Comparison of ENCODE assay signal across 20 cellular contexts in the genomic region with DNA sequence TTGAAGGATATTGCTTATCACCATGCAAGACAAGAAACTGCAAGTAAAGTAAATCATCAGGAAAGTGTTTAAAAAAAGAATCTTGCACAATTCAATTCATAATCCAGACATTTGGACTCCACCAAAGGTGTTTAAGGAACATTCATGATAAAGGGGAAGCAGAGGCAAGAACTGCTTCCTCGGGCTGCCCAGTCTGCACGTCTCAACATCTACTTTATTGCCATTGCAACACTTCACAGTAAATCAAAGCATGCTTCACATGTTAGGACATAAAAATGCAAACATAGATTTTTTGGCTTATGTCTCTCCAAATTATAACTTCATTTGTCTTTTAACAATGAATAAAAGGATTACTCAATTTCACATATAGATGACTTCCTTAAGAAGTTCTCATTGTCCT. TPM values are rescaled to one million over a fixed set of nuclear protein-coding genes. Genes with fewer than 3 reads are reported as not detected.
DNase-seq lines count a peak whose midpoint lies in the region; FAIRE-seq and TF ChIP-seq lines count a peak whose summit lies in the region.
"Had no signal": no experiment of that assay in that cellular context is flagged by ENCODE, and none has a peak within 500 bp of the region (broad histone marks: within the 10 kb centered on the region; RNA-seq: fewer than 3 reads in every experiment).

No MANE protein-coding gene starts in this region.

- CTCF ChIA-PET in PC-9 (lab: Charles Lee), result no interaction called here
- CTCF ChIA-PET in endothelial cell of umbilical vein (lab: Charles Lee), result no interaction called here

- H3K27me3 Mint-ChIP-seq in HFFc6 (ENCODE audit: insufficient read depth), result no peaks in the 10 kb centered on the region
- H3K27me3 Mint-ChIP-seq in nephron (ENCODE audit: low read depth), result no peaks in the 10 kb centered on the region
- H3K27me3 Mint-ChIP-seq: CD8-positive, alpha-beta memory T cell had no signal

- H3K4me1 Mint-ChIP-seq in HFFc6 (ENCODE audit: low read depth) (peaks cover 78% of the 10 kb centered on the region), nephron (peaks cover 56% of the 10 kb centered on the region)
- H3K4me1 Mint-ChIP-seq: CD8-positive, alpha-beta memory T cell; stimulated activated effector memory CD8-positive, alpha-beta T cell treated with anti-CD3 and anti-CD28 coated beads, Interleukin-12 subunit alpha, Interleukin-12 subunit beta, amount 100 ng/mL, for 72 hours had no signal

- H3K27me3 ChIP-seq in PC-9 (ENCODE audit: insufficient read depth, low read depth) (no peaks in the 10 kb centered on the region), endothelial cell of umbilical vein (ENCODE audit: control insufficient read depth in 2 of 2, insufficient read depth in 2 of 2, low read length in 2 of 2) (no peaks in the 10 kb centered on the region)
- H3K27me3 ChIP-seq: esophagus squamous epithelium, Peyer's patch, right atrium auricular region had no signal

- dilution Hi-C loops in endothelial cell of umbilical vein (cut with MboI; ENCODE audit: extremely low pct_ligation_motif_present, low sequenced_read_pairs), result no loop called here

- no peaks in the 10 kb centered on the region for H3K9me1 ChIP-seq in endothelial cell of umbilical vein (replicated peaks; ENCODE audit: control insufficient read depth, extremely low read depth, insufficient read depth, low read length)

- TF ChIP-seq CTCF in HFFc6 (IDR thresholded peaks at IDR 0.05) (no peak), PC-9 (conservative IDR thresholded peaks at IDR 0.05) (no peak), endothelial cell of umbilical vein (IDR thresholded peaks at IDR 0.05; ENCODE audit: extremely low read depth in 1 of 2, insufficient read depth in 1 of 2, low read depth in 1 of 2, low read length in 2 of 2) (no peak), nephron (IDR thresholded peaks at IDR 0.05; ENCODE audit: unreplicated experiment in 3 of 3) (no peak)

- H3F3A ChIP-seq in PC-9 (ENCODE audit: insufficient read depth, low read depth), result peaks cover 25% of the 10 kb centered on the region

- peak overlapping the region; percentile 99 for H3K27ac ChIP-seq in PC-9
- peak overlapping the region; percentile 99 for H3K27ac ChIP-seq in endothelial cell of umbilical vein (ENCODE audit: insufficient read depth, low read depth, low read length)
- H3K27ac ChIP-seq: Peyer's patch, thoracic aorta had no signal

- TF ChIP-seq POLR2A in endothelial cell of umbilical vein (IDR thresholded peaks at IDR 0.05; ENCODE audit: low read depth, low read length), result no peak

- H3K36me3 Mint-ChIP-seq in HFFc6 (ENCODE audit: low read depth) (peaks cover under 1% of the 10 kb centered on the region; the same call in 1 of the 2 replicates), nephron (ENCODE audit: low read depth) (peaks cover 3% of the 10 kb centered on the region)
- H3K36me3 Mint-ChIP-seq: CD8-positive, alpha-beta memory T cell; stimulated activated effector memory CD8-positive, alpha-beta T cell treated with anti-CD3 and anti-CD28 coated beads, Interleukin-12 subunit alpha, Interleukin-12 subunit beta, amount 100 ng/mL, for 72 hours had no signal

- BruUV-seq in PC-9 (replicated peaks; lab: Mats Ljungman, UMichigan), result no TSS peak
- no TSS peak for BruUV-seq in endothelial cell of umbilical vein (replicated peaks; lab: Mats Ljungman, UMichigan)

- H3K4me1 ChIP-seq in PC-9 (replicated peaks; ENCODE audit: insufficient read depth) (peaks cover 33% of the 10 kb centered on the region), endothelial cell of umbilical vein (ENCODE audit: control insufficient read depth, extremely low read depth, insufficient read depth, low read length) (peaks cover 60% of the 10 kb centered on the region)
- H3K4me1 ChIP-seq: Peyer's patch, right atrium auricular region had no signal

- POLR2A ChIA-PET in PC-9 (lab: Charles Lee; ENCODE audit: unreplicated experiment), result no interaction called here
- POLR2A ChIA-PET in endothelial cell of umbilical vein (lab: Charles Lee), result no interaction called here

- peak overlapping the region; percentile 96 for H3K4me2 ChIP-seq in PC-9
- H3K4me2 ChIP-seq in endothelial cell of umbilical vein (ENCODE audit: insufficient read depth, low read length), result peak overlapping the region; percentile 90

- peak overlapping the region; percentile 74 for H3K4me3 Mint-ChIP-seq in HFFc6
- H3K4me3 Mint-ChIP-seq in nephron, result no peak overlapping the region
- H3K4me3 Mint-ChIP-seq: CD8-positive, alpha-beta memory T cell; stimulated activated effector memory CD8-positive, alpha-beta T cell treated with anti-CD3 and anti-CD28 coated beads, Interleukin-12 subunit alpha, Interleukin-12 subunit beta, amount 100 ng/mL, for 72 hours had no signal

- H3K27ac Mint-ChIP-seq in HFFc6, result peak overlapping the region; percentile 69
- H3K27ac Mint-ChIP-seq in nephron, result peak overlapping the region; percentile 92 to 98 (median 98)
- H3K27ac Mint-ChIP-seq: CD8-positive, alpha-beta memory T cell; stimulated activated effector memory CD8-positive, alpha-beta T cell treated with anti-CD3 and anti-CD28 coated beads, Interleukin-12 subunit alpha, Interleukin-12 subunit beta, amount 100 ng/mL, for 72 hours had no signal

- H3K9me3 Mint-ChIP-seq in HFFc6, result peaks cover 8% of the 10 kb centered on the region
- peaks cover 11% of the 10 kb centered on the region for H3K9me3 Mint-ChIP-seq in nephron
- H3K9me3 Mint-ChIP-seq: stimulated activated effector memory CD8-positive, alpha-beta T cell treated with anti-CD3 and anti-CD28 coated beads, Interleukin-12 subunit alpha, Interleukin-12 subunit beta, amount 100 ng/mL, for 72 hours had no signal

- H3K9me2 ChIP-seq in PC-9 (ENCODE audit: insufficient read depth), result no peaks in the 10 kb centered on the region

- no peaks in the 10 kb centered on the region for H4K20me1 ChIP-seq in PC-9 (ENCODE audit: insufficient read depth)
- H4K20me1 ChIP-seq in endothelial cell of umbilical vein (replicated peaks; ENCODE audit: control insufficient read depth, extremely low read depth, insufficient read depth, low read length), result no peaks in the 10 kb centered on the region

- no peak for DNase-seq in HFFc6
- no peak for DNase-seq in PC-9
- peak; percentile 31 for DNase-seq in endothelial cell of umbilical vein (ENCODE audit: low read depth, low spot score)
- no peak for DNase-seq in stimulated activated naive CD4-positive, alpha-beta T cell (lab: John Stamatoyannopoulos, UW)
- DNase-seq in activated CD4-positive, alpha-beta T cell treated with anti-CD3 and anti-CD28 coated beads for 1 hour, result no peak
- no peak for DNase-seq in SIG-M5 (lab: John Stamatoyannopoulos, UW)
- no peak for DNase-seq in NCI-H1092 treated with DMSO at 0.1 percent for 48 hours (lab: John Stamatoyannopoulos, UW)
- DNase-seq: activated CD4-positive, CD25-positive, alpha-beta regulatory T cell treated with anti-CD3 and anti-CD28 coated beads, Interleukin-2, amount 50 U/mL, for 72 hours; CD8-positive, alpha-beta memory T cell; DMS79; dorsolateral prefrontal cortex; esophagus squamous epithelium; NCI-H1436 treated with DMSO at 0.1 percent for 48 hours; NCI-H2171; Peyer's patch; T-helper 9 cell had no signal

- H3K9me3 ChIP-seq in PC-9 (ENCODE audit: insufficient read depth, low read depth) (no peaks in the 10 kb centered on the region), endothelial cell of umbilical vein (replicated peaks; ENCODE audit: control insufficient read depth, insufficient read depth, low read length) (no peaks in the 10 kb centered on the region)
- H3K9me3 ChIP-seq: esophagus squamous epithelium, Peyer's patch, thoracic aorta had no signal

- H3K9ac ChIP-seq in endothelial cell of umbilical vein (replicated peaks; ENCODE audit: extremely low read depth, insufficient read depth, low read length), result peak overlapping the region; percentile 97

- no peak overlapping the region for H3K4me3 ChIP-seq in PC-9
- H3K4me3 ChIP-seq in endothelial cell of umbilical vein (replicated peaks in 1 of 3; ENCODE audit: insufficient read depth in 1 of 3, low read depth in 1 of 3, low read length in 3 of 3), result no peak overlapping the region
- H3K4me3 ChIP-seq: dorsolateral prefrontal cortex, esophagus squamous epithelium, Peyer's patch, right atrium auricular region, thoracic aorta had no signal

- no peak overlapping the region for H2AFZ ChIP-seq in PC-9
- no peak overlapping the region for H2AFZ ChIP-seq in endothelial cell of umbilical vein (ENCODE audit: low read depth, low read length)

- H3K79me2 ChIP-seq in PC-9 (ENCODE audit: low read depth) (peaks cover 57% of the 10 kb centered on the region), endothelial cell of umbilical vein (ENCODE audit: control insufficient read depth, insufficient read depth, low read length) (peaks cover 9% of the 10 kb centered on the region)

- H3K36me3 ChIP-seq in PC-9 (ENCODE audit: low read depth) (no peaks in the 10 kb centered on the region), endothelial cell of umbilical vein (ENCODE audit: control insufficient read depth in 2 of 2, extremely low read depth in 1 of 2, insufficient read depth in 2 of 2, low read length in 2 of 2) (no peaks in the 10 kb centered on the region)
- H3K36me3 ChIP-seq: esophagus squamous epithelium, Peyer's patch, right atrium auricular region, thoracic aorta had no signal

- no peak for FAIRE-seq in endothelial cell of umbilical vein (lab: Jason Lieb, UNC)

- intact Hi-C loops in PC-9 (cut with micrococcal nuclease; ENCODE audit: unreplicated experiment), result loop anchor here (2.0 kb wide), 1 partner anchor 57 kb away; no protein-coding TSS in a partner anchor
- intact Hi-C loops in endothelial cell of umbilical vein (cut with micrococcal nuclease), result loop anchor here (1.0 to 5.0 kb wide), 3 partner anchors 23 to 81 kb away; no protein-coding TSS in a partner anchor

TF ChIP-seq in endothelial cell of umbilical vein, 7 proteins besides CTCF, POLR2A, EP300 and RAD21 (continues in another document):
- TF ChIP-seq, protein P1, sequence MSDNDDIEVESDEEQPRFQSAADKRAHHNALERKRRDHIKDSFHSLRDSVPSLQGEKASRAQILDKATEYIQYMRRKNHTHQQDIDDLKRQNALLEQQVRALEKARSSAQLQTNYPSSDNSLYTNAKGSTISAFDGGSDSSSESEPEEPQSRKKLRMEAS (IDR thresholded peaks at IDR 0.05; ENCODE audit: insufficient read depth, insufficient read length), result no peak
- TF ChIP-seq EZH2 (IDR thresholded peaks at IDR 0.05; ENCODE audit: borderline replicate concordance, low read depth, low read length, severe bottlenecking) (no peak), POLR2AphosphoS5 (IDR thresholded peaks at IDR 0.05; ENCODE audit: insufficient read depth, low read depth, low read length) (no peak)

RNA-seq across cellular contexts. Expression of a gene that starts 42.5 kb away (rescaled TPM):
- total RNA-seq in HFFc6 (2021; fragmentation: NEBNext Ultra II Directional; extraction: Animal tissue kit (Norgen Biotek cat#: 25700)), result 10 to 100 TPM; 17.9 to 21.8 (median 18.6) TPM
- 57.0 and 79.5 TPM in 2 replicates for total RNA-seq in PC-9 (2021)
- 24.5 and 29.8 TPM in 2 replicates for total RNA-seq in endothelial cell of umbilical vein
- 18.1 and 21.3 TPM in 2 replicates for polyA plus RNA-seq in endothelial cell of umbilical vein
- polyA plus RNA-seq in endothelial cell of umbilical vein (2011; cell fraction: cytosol; rRNA removed), result 11.7 and 15.2 TPM in 2 replicates
- 76.8 and 83.8 TPM in 2 replicates for polyA plus RNA-seq in endothelial cell of umbilical vein (2011; cell fraction: nucleus; rRNA removed)
- 20.4 and 23.7 TPM in 2 replicates for polyA plus RNA-seq in endothelial cell of umbilical vein (2012)
- polyA minus RNA-seq in endothelial cell of umbilical vein, result 59.9 and 81.1 TPM in 2 replicates
- 13.6 TPM for polyA minus RNA-seq in endothelial cell of umbilical vein (2011; cell fraction: cytosol; rRNA and poly(A)+ RNA removed)
- polyA minus RNA-seq in endothelial cell of umbilical vein (2011; cell fraction: nucleus; rRNA and poly(A)+ RNA removed), result 101 and 113 TPM in 2 replicates
- total RNA-seq: CD8-positive, alpha-beta memory T cell had no signal
- polyA plus RNA-seq: CD8-positive, alpha-beta memory T cell had no signal
